In genomic region chr16:24930440-24930839, GRCh38 we compare ENCODE assay signal across 16 cellular contexts.
"Had no signal": no experiment of that assay in that cellular context is flagged by ENCODE, and none has a peak within 500 bp of the region (broad histone marks: within the 10 kb centered on the region; RNA-seq: fewer than 3 reads in every experiment).

No MANE protein-coding gene starts in this region.

- FAIRE-seq: keratinocyte, small intestine, urothelium cell line had no signal

- H3K27me3 ChIP-seq: esophagus squamous epithelium, suprapubic skin, thyroid gland had no signal

- H3K9me3 ChIP-seq: esophagus squamous epithelium, left ventricle myocardium inferior, lower lobe of right lung, suprapubic skin, thyroid gland had no signal

- H3K27ac ChIP-seq: coronary artery, esophagus squamous epithelium, left ventricle myocardium inferior, lower lobe of right lung, suprapubic skin, thyroid gland had no signal

- H3K4me1 ChIP-seq: esophagus squamous epithelium, left ventricle myocardium inferior, lower lobe of right lung, suprapubic skin, thyroid gland had no signal

- DNase-seq: effector CD4-positive, alpha-beta T cell; esophagus squamous epithelium; foreskin fibroblast; immature natural killer cell; left ventricle myocardium inferior; lower lobe of right lung; mesenchymal stem cell; naive thymus-derived CD4-positive, alpha-beta T cell; small intestine; stimulated activated CD4-positive, alpha-beta T cell treated with anti-CD3 and anti-CD28 coated beads, Interleukin-12 subunit alpha, Interleukin-12 subunit beta, amount 100 ng/mL, for 4 hours; stimulated activated naive CD8-positive, alpha-beta T cell treated with anti-CD3 and anti-CD28 coated beads, Interleukin-15, Interleukin-2, amounts not matched to agents 100 U/mL and 50 U/mL, for 24 hours; thyroid gland had no signal

- H3K4me3 ChIP-seq: coronary artery, esophagus squamous epithelium, left ventricle myocardium inferior, lower lobe of right lung, suprapubic skin, thyroid gland had no signal

- ATAC-seq: naive thymus-derived CD4-positive, alpha-beta T cell; stimulated activated naive CD8-positive, alpha-beta T cell treated with anti-CD3 and anti-CD28 coated beads, Interleukin-15, Interleukin-2, amounts not matched to agents 100 U/mL and 50 U/mL, for 24 hours had no signal
